In genomic region chr10:29587102-29587501, GRCh38 we compare ENCODE assay signal across 8 cellular contexts. TPM values are rescaled to one million over a fixed set of nuclear protein-coding genes. Genes with fewer than 3 reads are reported as not detected.
DNase-seq lines count a peak whose midpoint lies in the region; ATAC-seq and TF ChIP-seq lines count a peak whose summit lies in the region.
"Not testable (repeated sequence)": the region's sequence is repeated elsewhere in the genome, so short reads cannot be mapped to it uniquely, and the experiment has no call there.

No MANE protein-coding gene starts in this region.

- not testable (repeated sequence) for TF ChIP-seq POLR2A in adrenal gland (IDR thresholded peaks at IDR 0.05); prostate gland (IDR thresholded peaks at IDR 0.05)

- H3K27ac ChIP-seq in HUES48 (ENCODE audit: low read depth, low read length) (peak overlapping the region; percentile 28), adrenal gland (peak overlapping the region in 1 of 5 donors; percentile 66), thoracic aorta (peak overlapping the region; percentile 37 to 73)
- not testable (repeated sequence) for H3K27ac ChIP-seq in prostate gland

- H3K4me3 ChIP-seq in BE2C (ENCODE audit: low read depth, low read length); HUES48 (ENCODE audit: low read depth, low read length); adrenal gland; prostate gland: not testable (repeated sequence)
- H3K4me3 ChIP-seq in thoracic aorta = peak overlapping the region; percentile 20

- not testable (repeated sequence) for TF ChIP-seq CTCF in BE2C (IDR thresholded peaks at IDR 0.05; ENCODE audit: low read depth, low read length); adrenal gland (IDR thresholded peaks at IDR 0.05); prostate gland (IDR thresholded peaks at IDR 0.05); thoracic aorta (IDR thresholded peaks at IDR 0.05)

- peak; percentile 79 for ATAC-seq in Right ventricle myocardium superior (ENCODE audit: poor library complexity)
- ATAC-seq in thoracic aorta (ENCODE audit: insufficient number of reproducible peaks, low FRiP score, low read depth) = not testable (repeated sequence)

- H3K4me1 ChIP-seq in BE2C (peaks cover 12% of the 10 kb centered on the region), HUES48 (ENCODE audit: control insufficient read depth, insufficient read depth, low read length) (peaks cover 37% of the 10 kb centered on the region), adrenal gland (replicated peaks in 1 of 2) (peaks cover 26 to 38% of the 10 kb centered on the region in 2 donors), thoracic aorta (ENCODE audit: control insufficient read depth in 1 of 2, low read depth in 2 of 2) (peaks cover 51 to 98% of the 10 kb centered on the region in 2 donors)
- not testable (repeated sequence) for H3K4me1 ChIP-seq in prostate gland (replicated peaks)

- H3K36me3 ChIP-seq in BE2C; HUES48 (ENCODE audit: control insufficient read depth, insufficient read depth, low read length); adrenal gland (replicated peaks in 1 of 2); prostate gland; thoracic aorta: not testable (repeated sequence)

- DNase-seq in BE2C (peak; percentile 19), adrenal gland (peak in 5 of 7 donors; percentile 37 to 70 (median 50)), dermis microvascular lymphatic vessel endothelial cell (ENCODE audit: low read depth in 2 of 2) (peak; percentile 59 to 65), Right ventricle myocardium superior (peak; percentile 81), islet precursor cell (peak; percentile 61), prostate gland (ENCODE audit: low spot score) (peak; percentile 43)
- DNase-seq in thoracic aorta (ENCODE audit: low spot score) = not testable (repeated sequence)

- H3K9me3 ChIP-seq in BE2C; HUES48 (ENCODE audit: control insufficient read depth, insufficient read depth, low read length); adrenal gland (replicated peaks in 1 of 3); prostate gland; thoracic aorta: not testable (repeated sequence)

- intact Hi-C loops in adrenal gland (cut with DNase I); Right ventricle myocardium superior (cut with DNase I); prostate gland (cut with DNase I): not testable (repeated sequence)

- H3K27me3 ChIP-seq in BE2C; HUES48 (ENCODE audit: control insufficient read depth, insufficient read depth, low read length); adrenal gland; prostate gland (replicated peaks; ENCODE audit: insufficient read depth); thoracic aorta (replicated peaks; ENCODE audit: insufficient read depth): not testable (repeated sequence)

- WGBS in adrenal gland, 4 donors = 45 to 65% (median 59%) methylated on average over 8 to 12 of the region's 12 CpGs
- 25% methylated on average over 12 of the region's 12 CpGs for WGBS in prostate gland

- not testable (repeated sequence) for H3K9ac ChIP-seq in HUES48 (ENCODE audit: low read depth, low read length)

RNA-seq across cellular contexts. Expression of gene SVIL, which starts 47.7 kb away (rescaled TPM):
- 16.1 TPM for polyA plus RNA-seq in BE2C (2012; ENCODE audit: insufficient read depth, insufficient read length, low read depth)
- total RNA-seq in adrenal gland = 10 to 100 TPM; 21.2 to 73.1 (median 41.5) TPM
- polyA plus RNA-seq in adrenal gland = 10 to 100 TPM in 2 of 3 donors, 1 to 10 TPM in 1; 6.7 to 17.3 (median 12.5) TPM
- total RNA-seq in dermis microvascular lymphatic vessel endothelial cell = 62.6 and 79.6 TPM in 2 replicates
- 298 TPM for total RNA-seq in Right ventricle myocardium superior
- total RNA-seq in prostate gland = 100 to 1,000 TPM in 1 of 2 donors, 10 to 100 TPM in 1; 92.9 to 524 TPM
- 100 to 1,000 TPM; 349 to 483 TPM for total RNA-seq in thoracic aorta
